18 cellular contexts compared by ENCODE assay signal in the genomic region with DNA sequence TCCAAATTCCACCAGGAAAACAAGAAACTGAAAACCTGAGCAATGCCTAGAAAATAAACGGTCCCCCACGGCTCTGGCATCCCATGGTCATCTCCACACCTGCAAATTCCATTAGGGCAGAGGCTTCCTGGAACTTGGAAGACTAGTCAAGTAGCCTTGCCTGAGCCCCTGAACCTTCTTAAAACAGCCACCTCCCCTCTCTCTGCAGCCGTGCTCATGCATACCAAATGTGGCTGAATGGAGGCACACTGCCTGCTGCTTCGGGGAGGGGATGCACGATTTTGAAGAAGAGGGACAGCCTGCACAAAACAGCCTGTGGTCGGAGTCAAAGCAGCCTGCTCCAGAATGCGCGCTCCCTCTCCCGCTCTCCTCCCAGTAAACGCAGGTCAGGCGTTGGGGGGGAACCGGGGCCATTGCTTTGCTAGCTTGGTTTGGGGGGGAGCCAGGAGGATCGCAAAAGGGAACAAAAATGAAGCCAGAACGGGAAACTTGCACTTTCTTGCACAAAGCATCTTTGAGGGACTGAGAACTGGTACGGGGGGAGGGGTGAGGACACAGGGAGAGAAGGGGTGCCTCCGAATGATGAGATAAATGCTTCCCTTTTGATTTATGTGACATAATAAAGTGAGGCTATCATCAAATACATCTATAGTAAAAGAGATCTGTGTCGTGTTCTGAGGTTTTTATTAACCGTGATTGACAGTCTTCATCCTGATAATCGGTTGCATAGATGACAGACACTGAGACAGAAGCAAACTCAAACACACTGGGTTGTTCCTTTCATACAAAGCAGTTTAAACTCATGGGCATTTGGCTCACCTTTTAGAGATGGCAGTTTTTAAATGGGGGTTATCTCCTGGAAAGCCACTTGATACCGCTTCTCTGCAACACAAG. TPM values are rescaled to one million over a fixed set of nuclear protein-coding genes. Genes with fewer than 3 reads are reported as not detected.
A peak's percentile ranks its signal among the peaks of the same experiment; 100 is the strongest.
DNase-seq lines count a peak whose midpoint lies in the region; ATAC-seq and TF ChIP-seq lines count a peak whose summit lies in the region.
"Had no signal": no experiment of that assay in that cellular context is flagged by ENCODE, and none has a peak within 500 bp of the region (broad histone marks: within the 10 kb centered on the region; RNA-seq: fewer than 3 reads in every experiment).

A gene (minus strand): TSS at position 347 of the 894 bp plus-strand sequence. CDS start 267 bp downstream, at position 80.

- H3K27ac Mint-ChIP-seq in nephron (peak within 1 kb of the TSS in 1 of 3 experiments; percentile 34), type B pancreatic cell (no peak within 1 kb of the TSS)
- H3K27ac Mint-ChIP-seq: activated CD4-positive, alpha-beta T cell treated with anti-CD3 and anti-CD28 coated beads, Interleukin-2, amount 10 ng/mL, durations not matched to agents 24 days and 14 days; CD4-positive, CD25-positive, alpha-beta regulatory T cell had no signal

- no peaks in the 10 kb centered on the region for H3K9me3 Mint-ChIP-seq in nephron
- H3K9me3 Mint-ChIP-seq in type B pancreatic cell: no peaks in the 10 kb centered on the region
- H3K9me3 Mint-ChIP-seq: activated CD4-positive, alpha-beta T cell treated with anti-CD3 and anti-CD28 coated beads, Interleukin-2, amount 10 ng/mL, durations not matched to agents 24 days and 14 days had no signal

- H3K4me2 ChIP-seq in hepatocyte: peak within 1 kb of the TSS; percentile 72

- peaks cover 32% of the 10 kb centered on the region for H3K27me3 ChIP-seq in hepatocyte
- H3K27me3 ChIP-seq in brain microvascular endothelial cell (replicated peaks): peaks cover 3% of the 10 kb centered on the region
- H3K27me3 ChIP-seq: adrenal gland, colonic mucosa had no signal

- H3K36me3 ChIP-seq in hepatocyte (replicated peaks; ENCODE audit: insufficient read depth, low read depth) (no peaks in the 10 kb centered on the region), brain microvascular endothelial cell (replicated peaks) (no peaks in the 10 kb centered on the region)
- H3K36me3 ChIP-seq: adrenal gland, colonic mucosa, esophagus muscularis mucosa, prostate gland, SJCRH30, thyroid gland had no signal

- DNase-seq in NCI-H2227 treated with DMSO at 0.1 percent for 48 hours (lab: John Stamatoyannopoulos, UW) (peak; percentile 28), hepatocyte (ENCODE audit: low spot score) (peak; percentile 8), type B pancreatic cell (ENCODE audit: extremely low spot score, unreplicated experiment) (no peak), NCI-H146 (lab: John Stamatoyannopoulos, UW) (no peak), brain microvascular endothelial cell (no peak)
- DNase-seq: activated CD4-positive, alpha-beta T cell treated with anti-CD3 and anti-CD28 coated beads, Interleukin-2, amount 10 ng/mL, durations not matched to agents 24 days and 14 days; activated T-cell treated with anti-CD3 and anti-CD28 coated beads, Interleukin-2, amount 50 U/mL, for 1 hour; adrenal gland; CD4-positive, CD25-positive, alpha-beta regulatory T cell; colonic mucosa; NCI-H2171 treated with DMSO at 0.1 percent for 48 hours; SJCRH30; thyroid gland had no signal

- H3K4me3 ChIP-seq in hepatocyte (peak within 1 kb of the TSS; percentile 8), brain microvascular endothelial cell (ENCODE audit: low read depth, low read length) (no peak within 1 kb of the TSS)
- H3K4me3 ChIP-seq: adrenal gland, colonic mucosa, esophagus muscularis mucosa, prostate gland, SJCRH30, thyroid gland had no signal

- H3K4me1 Mint-ChIP-seq in nephron: peaks cover 34% of the 10 kb centered on the region
- peaks cover 20% of the 10 kb centered on the region for H3K4me1 Mint-ChIP-seq in type B pancreatic cell (ENCODE audit: unreplicated experiment)
- H3K4me1 Mint-ChIP-seq: activated CD4-positive, alpha-beta T cell treated with anti-CD3 and anti-CD28 coated beads, Interleukin-2, amount 10 ng/mL, durations not matched to agents 24 days and 14 days; CD4-positive, CD25-positive, alpha-beta regulatory T cell had no signal

- no peaks in the 10 kb centered on the region for H3K79me2 ChIP-seq in hepatocyte

- TF ChIP-seq CTCF in hepatocyte (IDR thresholded peaks at IDR 0.05; ENCODE audit: poor library complexity) (no peak), nephron (IDR thresholded peaks at IDR 0.05; ENCODE audit: unreplicated experiment in 3 of 3) (no peak), type B pancreatic cell (conservative IDR thresholded peaks at IDR 0.05) (no peak), brain microvascular endothelial cell (IDR thresholded peaks at IDR 0.05; ENCODE audit: low read depth, low read length, missing control alignments) (no peak)

- H3K27ac ChIP-seq in hepatocyte (no peak within 1 kb of the TSS), brain microvascular endothelial cell (no peak within 1 kb of the TSS)
- H3K27ac ChIP-seq: adrenal gland, colonic mucosa, esophagus muscularis mucosa, prostate gland, SJCRH30, thyroid gland had no signal

- H3K27me3 Mint-ChIP-seq in nephron (ENCODE audit: low read depth) (peaks cover 47% of the 10 kb centered on the region), type B pancreatic cell (peaks cover 48% of the 10 kb centered on the region)

- in situ Hi-C loops in brain microvascular endothelial cell (cut with HindIII; ENCODE audit: low pct_ligation_motif_present, low sequenced_read_pairs): no loop called here

- no peaks in the 10 kb centered on the region for H3K36me3 Mint-ChIP-seq in nephron (ENCODE audit: low read depth)
- H3K36me3 Mint-ChIP-seq in type B pancreatic cell: no peaks in the 10 kb centered on the region
- H3K36me3 Mint-ChIP-seq: CD4-positive, CD25-positive, alpha-beta regulatory T cell had no signal

- H2AFZ ChIP-seq in hepatocyte: no peak within 1 kb of the TSS

- WGBS in hepatocyte (ENCODE audit: low lambda C conversion rate, missing lambda C conversion rate): 2% methylated on average over 20 of the region's 20 CpGs

- H3K9me2 ChIP-seq in hepatocyte (replicated peaks; ENCODE audit: insufficient read depth): no peaks in the 10 kb centered on the region

- H3K9me3 ChIP-seq in hepatocyte (ENCODE audit: low read depth): no peaks in the 10 kb centered on the region
- H3K9me3 ChIP-seq: adrenal gland, colonic mucosa, esophagus muscularis mucosa, prostate gland, SJCRH30, thyroid gland had no signal

- ATAC-seq in HG03520 (IDR thresholded peaks at IDR 0.05; ENCODE audit: unreplicated experiment): no peak

- no peaks in the 10 kb centered on the region for H3K4me1 ChIP-seq in hepatocyte (ENCODE audit: insufficient read depth)
- H3K4me1 ChIP-seq: adrenal gland, colonic mucosa, prostate gland, SJCRH30, thyroid gland had no signal

- H4K20me1 ChIP-seq in hepatocyte (ENCODE audit: insufficient read depth, poor library complexity, severe bottlenecking): no peaks in the 10 kb centered on the region

- peak within 1 kb of the TSS; percentile 77 to 83 (median 79) for H3K4me3 Mint-ChIP-seq in nephron
- H3K4me3 Mint-ChIP-seq in type B pancreatic cell: peak within 1 kb of the TSS; percentile 82
- H3K4me3 Mint-ChIP-seq: activated CD4-positive, alpha-beta T cell treated with anti-CD3 and anti-CD28 coated beads, Interleukin-2, amount 10 ng/mL, durations not matched to agents 24 days and 14 days; CD4-positive, CD25-positive, alpha-beta regulatory T cell had no signal

RNA-seq across cellular contexts. Expression of the gene that starts here (rescaled TPM):
- total RNA-seq in hepatocyte (0.60 and 1.6 TPM in 2 replicates), type B pancreatic cell (ENCODE audit: low replicate concordance) (1.6 and 17.0 TPM in 2 replicates)
- polyA plus RNA-seq in hepatocyte: 0.68 and 0.86 TPM in 2 replicates
- total RNA-seq: activated CD4-positive, alpha-beta T cell treated with anti-CD3 and anti-CD28 coated beads, Interleukin-2, amount 10 ng/mL, durations not matched to agents 24 days and 14 days; CD4-positive, CD25-positive, alpha-beta regulatory T cell; HT1080 had no signal
- polyA plus RNA-seq: CD4-positive, CD25-positive, alpha-beta regulatory T cell had no signal

Comparison
In these comparisons a context has a peak if more than half of its experiments do, and no peak if none do; other contexts are left out.
1. DNase-seq: peak in NCI-H2227 treated with DMSO at 0.1 percent for 48 hours (single experiment) and hepatocyte (single experiment); none in type B pancreatic cell (single experiment), NCI-H146 (single experiment) and brain microvascular endothelial cell (single experiment).